ENCODE assay signal across 9 cellular contexts in the genomic region with DNA sequence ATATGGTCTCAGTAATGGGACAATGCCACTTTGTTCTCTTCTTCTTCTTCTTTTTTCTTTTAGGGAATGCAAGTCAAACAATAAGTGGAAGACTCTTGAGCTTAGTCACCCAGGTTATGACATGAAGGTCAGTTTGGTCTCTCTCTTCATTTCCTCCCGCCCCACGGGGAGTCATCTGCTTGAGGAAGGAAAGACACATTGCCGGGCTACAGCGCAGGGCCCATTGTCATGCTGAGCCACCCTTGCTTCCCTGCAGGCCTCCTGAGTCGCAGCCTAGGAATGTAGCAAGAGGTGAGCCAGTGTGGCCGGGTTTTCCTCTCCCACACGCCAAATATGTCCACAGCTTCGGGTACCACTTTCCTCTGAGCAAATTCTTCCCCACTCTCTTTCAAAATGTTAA. TPM values are rescaled to one million over a fixed set of nuclear protein-coding genes. Genes with fewer than 3 reads are reported as not detected.
DNase-seq lines count a peak whose midpoint lies in the region; ATAC-seq and TF ChIP-seq lines count a peak whose summit lies in the region.
"Had no signal": no experiment of that assay in that cellular context is flagged by ENCODE, and none has a peak within 500 bp of the region (broad histone marks: within the 10 kb centered on the region; RNA-seq: fewer than 3 reads in every experiment).

No MANE protein-coding gene starts in this region.

- H3K4me1 ChIP-seq in breast epithelium (no peaks in the 10 kb centered on the region), upper lobe of left lung (peaks cover 7 to 18% (median 14%) of the 10 kb centered on the region in 4 donors)

- TF ChIP-seq EP300 in upper lobe of left lung (IDR thresholded peaks at IDR 0.05): no peak

- peak; percentile 66 for DNase-seq in MCF 10A (ENCODE audit: unreplicated experiment)
- DNase-seq in breast epithelium (ENCODE audit: low spot score in 2 of 2): no peak
- DNase-seq in T-cell: peak in 1 of 34 experiments; percentile 20
- peak; percentile 38 for DNase-seq in left cardiac atrium
- DNase-seq in upper lobe of left lung: peak in 1 of 2 donors; percentile 79
- no peak for DNase-seq in DMS79 treated with DMSO at 0.1 percent for 48 hours (lab: John Stamatoyannopoulos, UW)
- DNase-seq: naive B cell had no signal

- H3K27me3 Mint-ChIP-seq in MCF 10A (ENCODE audit: insufficient read depth, unreplicated experiment) (no peaks in the 10 kb centered on the region), T-cell (no peaks in the 10 kb centered on the region)
- H3K27me3 Mint-ChIP-seq: naive B cell had no signal

- H3K27me3 ChIP-seq in breast epithelium (no peaks in the 10 kb centered on the region), upper lobe of left lung (no peaks in the 10 kb centered on the region)

- no peak for TF ChIP-seq POLR2A in breast epithelium (IDR thresholded peaks at IDR 0.05)
- no peak for TF ChIP-seq POLR2A in upper lobe of left lung (IDR thresholded peaks at IDR 0.05)

- POLR2A ChIA-PET in MCF 10A (lab: Yijun Ruan, JAX): interaction anchor here (0.7 to 1.1 kb wide), 5 partner anchors 9 to 166 kb away, joined by 3 to 6 read pairs (median 4); no protein-coding TSS in a partner anchor
- POLR2A ChIA-PET in T-cell (lab: Charles Lee): interaction anchor here (0.5 to 0.7 kb wide), 3 partner anchors 9 to 100 kb away, joined by 4 to 8 read pairs (median 6); no protein-coding TSS in a partner anchor

- H3K4me1 Mint-ChIP-seq in MCF 10A (ENCODE audit: insufficient read depth, unreplicated experiment) (peaks cover 16% of the 10 kb centered on the region), T-cell (peaks cover 37 to 47% (median 37%) of the 10 kb centered on the region in 3 donors)

- CTCF ChIA-PET in MCF 10A (lab: Yijun Ruan, JAX) (interaction anchor here (0.7 to 0.9 kb wide), 3 partner anchors 41 to 495 kb away, joined by 3 to 4 read pairs (median 3); no protein-coding TSS in a partner anchor), T-cell (lab: Charles Lee) (interaction anchor here (0.5 to 1.9 kb wide), 19 partner anchors 9 to 167 kb away, joined by 3 to 9 read pairs (median 4); a partner anchor contains a TSS)

- H3K4me3 Mint-ChIP-seq in MCF 10A (ENCODE audit: unreplicated experiment) (no peak overlapping the region), T-cell (peak overlapping the region in 2 of 3 donors; percentile 19 to 54)

- H3K27ac ChIP-seq in breast epithelium (no peak overlapping the region), upper lobe of left lung (peak overlapping the region in 1 of 4 donors; percentile 8)

- no peak for TF ChIP-seq CTCF in MCF 10A (IDR thresholded peaks at IDR 0.05; ENCODE audit: unreplicated experiment)
- no peak for TF ChIP-seq CTCF in breast epithelium (IDR thresholded peaks at IDR 0.05)
- no peak for TF ChIP-seq CTCF in upper lobe of left lung (IDR thresholded peaks at IDR 0.05)

- H3K4me3 ChIP-seq in breast epithelium: no peak overlapping the region
- no peak overlapping the region for H3K4me3 ChIP-seq in upper lobe of left lung

- H3K9me3 ChIP-seq in breast epithelium (no peaks in the 10 kb centered on the region), upper lobe of left lung (no peaks in the 10 kb centered on the region)

- H3K9me3 Mint-ChIP-seq in MCF 10A (ENCODE audit: unreplicated experiment) (no peaks in the 10 kb centered on the region), T-cell (no peaks in the 10 kb centered on the region)
- H3K9me3 Mint-ChIP-seq: naive B cell had no signal

- BruUV-seq in MCF 10A (replicated peaks; lab: Mats Ljungman, UMichigan): no TSS peak

- H3K36me3 ChIP-seq in breast epithelium (no peaks in the 10 kb centered on the region), upper lobe of left lung (no peaks in the 10 kb centered on the region)

- H3K27ac Mint-ChIP-seq in MCF 10A (ENCODE audit: low read depth, unreplicated experiment): no peak overlapping the region
- peak overlapping the region; percentile 75 to 82 for H3K27ac Mint-ChIP-seq in T-cell

- ATAC-seq in T-cell (replicated peaks in 1 of 4) (no peak), left cardiac atrium (peak in 1 of 2 donors; percentile 67), upper lobe of left lung (ENCODE audit: low FRiP score in 2 of 2) (peak; percentile 49 to 60), HG02852 (IDR thresholded peaks at IDR 0.05; ENCODE audit: unreplicated experiment) (no peak), GM19397 (IDR thresholded peaks at IDR 0.05; ENCODE audit: unreplicated experiment) (no peak)

- WGBS in upper lobe of left lung, 2 donors: 41 to 50% methylated on average over 8 of the region's 8 CpGs

- intact Hi-C loops in MCF 10A (cut with micrococcal nuclease): no loop called here
- intact Hi-C loops in breast epithelium (cut with DNase I; ENCODE audit: low total_unique reads): no loop called here
- intact Hi-C loops in left cardiac atrium (cut with DNase I): no loop called here

- no peaks in the 10 kb centered on the region for H3K36me3 Mint-ChIP-seq in MCF 10A (ENCODE audit: insufficient read depth, unreplicated experiment)
- no peaks in the 10 kb centered on the region for H3K36me3 Mint-ChIP-seq in T-cell
- H3K36me3 Mint-ChIP-seq: naive B cell had no signal

RNA-seq across cellular contexts. Expression of a gene that starts 47.6 kb away (rescaled TPM):
- total RNA-seq in MCF 10A (2022) (15.0 and 19.3 TPM in 2 replicates), breast epithelium (10 to 100 TPM in 2 of 3 donors, 1 to 10 TPM in 1; 6.6 to 21.0 (median 13.5) TPM), T-cell (10 to 100 TPM; 16.3 to 35.8 (median 28.1) TPM), left cardiac atrium (1 to 10 TPM; 6.6 to 6.9 TPM), upper lobe of left lung (10 to 100 TPM; 12.3 to 32.0 (median 22.9) TPM)

Comparison
In these comparisons a context has a peak if more than half of its experiments do, and no peak if none do; other contexts are left out.
1. DNase-seq: peak in MCF 10A (single experiment) and left cardiac atrium (single experiment); none in breast epithelium (0 of 2) and DMS79 treated with DMSO at 0.1 percent for 48 hours (single experiment).
2. ATAC-seq: peak in upper lobe of left lung (2 of 2); none in T-cell (0 of 4), HG02852 (single experiment) and GM19397 (single experiment).